In the genomic region with DNA sequence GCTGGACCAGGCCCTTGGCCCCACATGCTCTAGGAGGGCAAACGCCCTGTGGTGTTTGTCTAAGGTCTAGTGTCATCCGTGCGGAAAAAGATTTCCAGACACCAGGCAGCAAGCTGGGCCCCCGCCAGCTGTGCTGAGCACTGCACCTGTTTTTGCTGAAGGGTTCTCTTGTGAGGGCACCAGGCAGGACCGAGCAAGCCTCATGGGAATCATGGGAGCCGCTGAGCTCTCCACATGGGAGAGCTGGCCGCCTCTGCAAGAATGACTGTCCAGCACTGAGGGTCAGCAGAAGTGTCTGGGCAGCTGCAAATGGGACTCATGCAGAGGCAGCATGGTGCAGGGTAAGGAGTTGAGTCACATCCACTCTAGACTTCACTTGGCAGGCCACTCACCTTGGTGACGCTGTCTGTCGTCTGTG, we compare ENCODE assay signal across 1 cellular context.
TF ChIP-seq lines count a peak whose summit lies in the region.

No MANE protein-coding gene starts in this region.

TF ChIP-seq in GM23338, 12 proteins besides CTCF, POLR2A, EP300 and RAD21 (continued from another document):
- TF ChIP-seq ZNF462 (CRISPR knock-in tag; IDR thresholded peaks at IDR 0.05), result no peak
- TF ChIP-seq JUNB (IDR thresholded peaks at IDR 0.05; ENCODE audit: unreplicated experiment), result no peak
- no peak for TF ChIP-seq STAT1 (IDR thresholded peaks at IDR 0.05; ENCODE audit: unreplicated experiment)
- TF ChIP-seq ZNF331 (CRISPR knock-in tag; IDR thresholded peaks at IDR 0.05; ENCODE audit: low read depth), result no peak
- no peak for TF ChIP-seq POLR2AphosphoS5 (IDR thresholded peaks at IDR 0.05; ENCODE audit: low read depth)
- no peak for TF ChIP-seq REST (IDR thresholded peaks at IDR 0.05; ENCODE audit: unreplicated experiment)
TF ChIP-seq in GM23338: peak in this region for 0.
